In genomic region chr3:141287326-141287725, GRCh38 we compare ENCODE assay signal across 21 cellular contexts. TPM values are rescaled to one million over a fixed set of nuclear protein-coding genes. Genes with fewer than 3 reads are reported as not detected.
DNase-seq lines count a peak whose midpoint lies in the region; ATAC-seq and TF ChIP-seq lines count a peak whose summit lies in the region.
"Had no signal": no experiment of that assay in that cellular context is flagged by ENCODE, and none has a peak within 500 bp of the region (broad histone marks: within the 10 kb centered on the region; RNA-seq: fewer than 3 reads in every experiment).

No MANE protein-coding gene starts in this region.

- no peaks in the 10 kb centered on the region for H3K27me3 Mint-ChIP-seq in activated CD8-positive, alpha-beta memory T cell treated with anti-CD3 and anti-CD28 coated beads, Interleukin-2, amount 10 ng/mL, durations not matched to agents 7 days and 5 days
- H3K27me3 Mint-ChIP-seq in stimulated activated memory B cell treated with anti-CD40 and anti-IgM and Interleukin-4, amounts not matched to agents 10 μg/mL and 1 μg/mL and 100 μg/mL, for 72 hours = no peaks in the 10 kb centered on the region
- no peaks in the 10 kb centered on the region for H3K27me3 Mint-ChIP-seq in activated T-helper 17 cell treated with anti-CD3 and anti-CD28 coated beads, Interleukin-2, amount 50 U/mL, for 72 hours
- H3K27me3 Mint-ChIP-seq: CD4-positive, alpha-beta T cell; T-cell had no signal

- ATAC-seq in activated CD8-positive, alpha-beta memory T cell treated with anti-CD3 and anti-CD28 coated beads, Interleukin-2, amount 10 ng/mL, durations not matched to agents 7 days and 5 days = no peak
- peak; percentile 18 for ATAC-seq in HG03432 (IDR thresholded peaks at IDR 0.05; ENCODE audit: unreplicated experiment)
- ATAC-seq in left lung = peak; percentile 69
- no peak for ATAC-seq in stimulated activated memory B cell treated with anti-CD40 and anti-IgM and Interleukin-4, amounts not matched to agents 10 μg/mL and 1 μg/mL and 100 μg/mL, for 72 hours
- no peak for ATAC-seq in activated T-helper 17 cell treated with anti-CD3 and anti-CD28 coated beads, Interleukin-2, amount 50 U/mL, for 72 hours (replicated peaks)
- ATAC-seq: HepG2, T-cell had no signal

- H3K9me3 Mint-ChIP-seq in activated CD8-positive, alpha-beta memory T cell treated with anti-CD3 and anti-CD28 coated beads, Interleukin-2, amount 10 ng/mL, durations not matched to agents 7 days and 5 days (ENCODE audit: low read depth) = no peaks in the 10 kb centered on the region
- no peaks in the 10 kb centered on the region for H3K9me3 Mint-ChIP-seq in stimulated activated memory B cell treated with anti-CD40 and anti-IgM and Interleukin-4, amounts not matched to agents 10 μg/mL and 1 μg/mL and 100 μg/mL, for 72 hours
- no peaks in the 10 kb centered on the region for H3K9me3 Mint-ChIP-seq in activated T-helper 17 cell treated with anti-CD3 and anti-CD28 coated beads, Interleukin-2, amount 50 U/mL, for 72 hours
- H3K9me3 Mint-ChIP-seq: CD4-positive, alpha-beta T cell; T-cell had no signal

- H3K9me3 ChIP-seq in left lung = no peaks in the 10 kb centered on the region
- H3K9me3 ChIP-seq: BLaER1 had no signal

- H3K4me3 Mint-ChIP-seq in activated CD8-positive, alpha-beta memory T cell treated with anti-CD3 and anti-CD28 coated beads, Interleukin-2, amount 10 ng/mL, durations not matched to agents 7 days and 5 days = no peak overlapping the region
- H3K4me3 Mint-ChIP-seq in stimulated activated memory B cell treated with anti-CD40 and anti-IgM and Interleukin-4, amounts not matched to agents 10 μg/mL and 1 μg/mL and 100 μg/mL, for 72 hours = peak overlapping the region; percentile 22
- no peak overlapping the region for H3K4me3 Mint-ChIP-seq in activated T-helper 17 cell treated with anti-CD3 and anti-CD28 coated beads, Interleukin-2, amount 50 U/mL, for 72 hours
- H3K4me3 Mint-ChIP-seq: CD4-positive, alpha-beta T cell; T-cell had no signal

- H3K4me3 ChIP-seq in left lung = no peak overlapping the region
- H3K4me3 ChIP-seq: BLaER1 had no signal

- DNase-seq in activated CD8-positive, alpha-beta memory T cell treated with anti-CD3 and anti-CD28 coated beads, Interleukin-2, amount 10 ng/mL, durations not matched to agents 7 days and 5 days = peak; percentile 21
- DNase-seq in activated CD8-positive, alpha-beta memory T cell treated with anti-CD3 and anti-CD28 coated beads, Interleukin-2, amount 50 U/mL, for 4 hours = no peak
- DNase-seq in left lung = peak in 1 of 2 donors; percentile 31
- no peak for DNase-seq in SIG-M5 treated with dmso at 0.1 percent for 504 hours (lab: John Stamatoyannopoulos, UW; ENCODE audit: unreplicated experiment)
- DNase-seq in iPS-NIHi11 (ENCODE audit: low spot score) = no peak
- DNase-seq: 8988T; ACHN; CD4-positive, alpha-beta T cell; HCEC 1CT; Kasumi-1; NCI-H1105 treated with DMSO at 0.1 percent for 48 hours; NCI-H2029; NCI-H526 treated with DMSO at 0.1 percent for 48 hours; Right ventricle myocardium superior; RPMI8226; T-cell had no signal

- H3K27me3 ChIP-seq in left lung = no peaks in the 10 kb centered on the region
- H3K27me3 ChIP-seq: BLaER1 had no signal

- H3K4me1 Mint-ChIP-seq in activated CD8-positive, alpha-beta memory T cell treated with anti-CD3 and anti-CD28 coated beads, Interleukin-2, amount 10 ng/mL, durations not matched to agents 7 days and 5 days = peaks cover 7% of the 10 kb centered on the region
- no peaks in the 10 kb centered on the region for H3K4me1 Mint-ChIP-seq in stimulated activated memory B cell treated with anti-CD40 and anti-IgM and Interleukin-4, amounts not matched to agents 10 μg/mL and 1 μg/mL and 100 μg/mL, for 72 hours
- H3K4me1 Mint-ChIP-seq in activated T-helper 17 cell treated with anti-CD3 and anti-CD28 coated beads, Interleukin-2, amount 50 U/mL, for 72 hours = no peaks in the 10 kb centered on the region

- TF ChIP-seq CTCF in left lung (IDR thresholded peaks at IDR 0.05) = no peak

- peaks cover 0 to 16% of the 10 kb centered on the region in 2 donors for H3K4me1 ChIP-seq in left lung

- H3K36me3 ChIP-seq in left lung = peaks cover 0 to under 1% of the 10 kb centered on the region in 2 donors

- intact Hi-C loops in left lung (cut with DNase I) = loop anchor here in 1 of 2 donors (10.0 kb wide), 1 partner anchor 53 kb away; the partner anchor contains the start of gene PXYLP1

- no peak overlapping the region for H3K27ac ChIP-seq in left lung
- H3K27ac ChIP-seq: BLaER1 had no signal

- CTCF ChIA-PET in activated CD8-positive, alpha-beta memory T cell treated with anti-CD3 and anti-CD28 coated beads, Interleukin-2, amount 10 ng/mL, durations not matched to agents 7 days and 5 days (lab: Charles Lee) = interaction anchor here (1.3 kb wide), 1 partner anchor 56 kb away, joined by 8 read pairs; the partner anchor contains the start of gene PXYLP1

- no peak overlapping the region for H3K27ac Mint-ChIP-seq in activated CD8-positive, alpha-beta memory T cell treated with anti-CD3 and anti-CD28 coated beads, Interleukin-2, amount 10 ng/mL, durations not matched to agents 7 days and 5 days
- H3K27ac Mint-ChIP-seq in stimulated activated memory B cell treated with anti-CD40 and anti-IgM and Interleukin-4, amounts not matched to agents 10 μg/mL and 1 μg/mL and 100 μg/mL, for 72 hours = no peak overlapping the region
- no peak overlapping the region for H3K27ac Mint-ChIP-seq in activated T-helper 17 cell treated with anti-CD3 and anti-CD28 coated beads, Interleukin-2, amount 50 U/mL, for 72 hours
- H3K27ac Mint-ChIP-seq: CD4-positive, alpha-beta T cell; T-cell had no signal

- peaks cover 15% of the 10 kb centered on the region for H3K36me3 Mint-ChIP-seq in activated CD8-positive, alpha-beta memory T cell treated with anti-CD3 and anti-CD28 coated beads, Interleukin-2, amount 10 ng/mL, durations not matched to agents 7 days and 5 days
- H3K36me3 Mint-ChIP-seq in stimulated activated memory B cell treated with anti-CD40 and anti-IgM and Interleukin-4, amounts not matched to agents 10 μg/mL and 1 μg/mL and 100 μg/mL, for 72 hours = peaks cover 5% of the 10 kb centered on the region
- peaks cover 19% of the 10 kb centered on the region for H3K36me3 Mint-ChIP-seq in activated T-helper 17 cell treated with anti-CD3 and anti-CD28 coated beads, Interleukin-2, amount 50 U/mL, for 72 hours (ENCODE audit: low read depth)

RNA-seq across cellular contexts. Expression of gene PXYLP1, which starts 55.7 kb away (rescaled TPM):
- 10 to 100 TPM; 10.3 to 18.4 TPM for total RNA-seq in activated CD8-positive, alpha-beta memory T cell treated with anti-CD3 and anti-CD28 coated beads, Interleukin-2, amount 10 ng/mL, durations not matched to agents 7 days and 5 days
- total RNA-seq in left lung = 10 to 100 TPM; 11.6 to 14.3 TPM
- total RNA-seq in activated T-helper 17 cell treated with anti-CD3 and anti-CD28 coated beads, Interleukin-2, amount 50 U/mL, for 72 hours = 10 to 100 TPM in 1 of 2 donors, 1 to 10 TPM in 1; 5.7 to 11.4 TPM

Comparison
In these comparisons a context has a peak if more than half of its experiments do, and no peak if none do; other contexts are left out.
1. ATAC-seq: peak in HG03432 (single experiment) and left lung (single experiment); none in activated CD8-positive, alpha-beta memory T cell treated with anti-CD3 and anti-CD28 coated beads, Interleukin-2, amount 10 ng/mL, durations not matched to agents 7 days and 5 days (single experiment), stimulated activated memory B cell treated with anti-CD40 and anti-IgM and Interleukin-4, amounts not matched to agents 10 μg/mL and 1 μg/mL and 100 μg/mL, for 72 hours (single experiment) and activated T-helper 17 cell treated with anti-CD3 and anti-CD28 coated beads, Interleukin-2, amount 50 U/mL, for 72 hours (single experiment).